In the genomic region with DNA sequence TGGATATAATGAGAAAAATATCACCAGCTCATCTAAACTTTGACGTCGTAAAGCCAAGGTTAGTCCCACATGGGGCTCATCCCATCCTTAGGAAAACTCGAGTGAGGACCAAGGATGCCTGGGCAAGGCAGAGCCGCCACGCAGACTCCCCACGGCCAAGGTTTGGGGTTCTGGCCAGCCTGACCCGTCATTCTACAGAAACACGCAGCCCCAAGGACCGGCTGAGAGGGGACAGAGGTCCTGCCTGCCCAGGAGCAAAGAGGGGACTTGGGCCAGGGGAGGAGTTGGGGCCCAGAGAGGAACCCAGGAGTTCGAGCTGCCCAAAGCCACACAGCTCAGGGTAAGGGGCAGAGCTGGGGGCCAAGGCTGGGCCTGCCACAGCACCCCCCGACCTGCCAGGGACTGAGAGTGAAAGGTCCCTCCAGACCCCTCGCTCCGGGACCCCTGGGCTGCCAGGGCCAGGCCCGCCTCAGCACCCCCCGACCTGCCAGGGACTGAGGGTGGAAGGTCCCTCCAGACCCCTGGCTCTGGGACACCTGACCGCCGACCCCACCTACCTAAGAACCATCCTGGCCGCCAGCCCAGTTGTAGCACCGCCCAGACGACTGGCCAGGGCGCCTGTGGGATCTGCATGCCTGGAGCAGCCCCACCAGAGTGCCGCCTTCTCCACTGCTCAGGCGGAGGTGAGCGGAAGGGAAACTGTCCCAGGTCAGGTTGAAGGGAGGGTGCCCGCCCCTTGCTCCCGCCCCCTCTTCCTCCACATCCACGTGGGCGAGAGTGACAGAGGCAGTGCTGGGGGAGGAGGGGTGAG, we compare ENCODE assay signal across 8 cellular contexts. TPM values are rescaled to one million over a fixed set of nuclear protein-coding genes. Genes with fewer than 3 reads are reported as not detected.
DNase-seq lines count a peak whose midpoint lies in the region; ATAC-seq and TF ChIP-seq lines count a peak whose summit lies in the region.

PDCD1 (minus strand) TSS at position 689 of the 811 bp plus-strand sequence; CDS start at position 633, 56 bp downstream.

- peak; percentile 45 for ATAC-seq in activated T-helper 17 cell treated with anti-CD3 and anti-CD28 coated beads, Interleukin-2, amount 50 U/mL, for 72 hours (replicated peaks)

- peak; percentile 55 for DNase-seq in HK-2 (ENCODE audit: unreplicated experiment)
- DNase-seq in immature natural killer cell, result no peak
- peak; percentile 47 to 79 (median 59) for DNase-seq in stimulated activated CD4-positive, alpha-beta T cell treated with anti-CD3 and anti-CD28 coated beads, TNF-alpha, amount 100 ng/mL, for 48 hours (ENCODE audit: low read depth in 3 of 3)
- DNase-seq in osteocyte (ENCODE audit: extremely low spot score, unreplicated experiment), result no peak
- no peak for DNase-seq in retina
- no peak for DNase-seq in NCI-H1436 treated with DMSO at 0.1 percent for 48 hours (lab: John Stamatoyannopoulos, UW)

- no peaks in the 10 kb centered on the region for H3K27me3 Mint-ChIP-seq in activated T-helper 17 cell treated with anti-CD3 and anti-CD28 coated beads, Interleukin-2, amount 50 U/mL, for 72 hours
- H3K27me3 Mint-ChIP-seq in immature natural killer cell (ENCODE audit: low read depth in 3 of 3) (peaks cover 1 to 12% (median 2%) of the 10 kb centered on the region in 3 donors), osteocyte (ENCODE audit: unreplicated experiment) (peaks cover 4% of the 10 kb centered on the region)

- TF ChIP-seq CTCF in osteocyte (IDR thresholded peaks at IDR 0.05), result no peak

- H3K36me3 Mint-ChIP-seq in activated T-helper 17 cell treated with anti-CD3 and anti-CD28 coated beads, Interleukin-2, amount 50 U/mL, for 72 hours (ENCODE audit: low read depth), result peaks cover 55% of the 10 kb centered on the region
- H3K36me3 Mint-ChIP-seq in immature natural killer cell (no peaks in the 10 kb centered on the region), osteocyte (ENCODE audit: unreplicated experiment) (no peaks in the 10 kb centered on the region)

- peak within 1 kb of the TSS; percentile 56 for H3K4me3 Mint-ChIP-seq in activated T-helper 17 cell treated with anti-CD3 and anti-CD28 coated beads, Interleukin-2, amount 50 U/mL, for 72 hours
- H3K4me3 Mint-ChIP-seq in immature natural killer cell, result peak within 1 kb of the TSS in 3 of 5 donors; percentile 52 to 80 (median 63)
- no peak within 1 kb of the TSS for H3K4me3 Mint-ChIP-seq in osteocyte (ENCODE audit: unreplicated experiment)

- H3K27ac Mint-ChIP-seq in activated T-helper 17 cell treated with anti-CD3 and anti-CD28 coated beads, Interleukin-2, amount 50 U/mL, for 72 hours, result peak within 1 kb of the TSS; percentile 94
- H3K27ac Mint-ChIP-seq in immature natural killer cell (peak within 1 kb of the TSS in 4 of 6 donors; percentile 49 to 94 (median 62)), osteocyte (ENCODE audit: unreplicated experiment) (no peak within 1 kb of the TSS)

- H3K4me1 Mint-ChIP-seq in activated T-helper 17 cell treated with anti-CD3 and anti-CD28 coated beads, Interleukin-2, amount 50 U/mL, for 72 hours, result peaks cover 31% of the 10 kb centered on the region
- peaks cover 10 to 18% of the 10 kb centered on the region in 2 donors for H3K4me1 Mint-ChIP-seq in immature natural killer cell
- H3K4me1 Mint-ChIP-seq in osteocyte (ENCODE audit: unreplicated experiment), result peaks cover 1% of the 10 kb centered on the region

- peak; percentile 93 for TF ChIP-seq POLR2A in GM18526 (IDR thresholded peaks at IDR 0.05; ENCODE audit: extremely low read depth, insufficient read length)

- peaks cover 9% of the 10 kb centered on the region for H3K9me3 Mint-ChIP-seq in activated T-helper 17 cell treated with anti-CD3 and anti-CD28 coated beads, Interleukin-2, amount 50 U/mL, for 72 hours
- H3K9me3 Mint-ChIP-seq in immature natural killer cell (no peaks in the 10 kb centered on the region), osteocyte (ENCODE audit: unreplicated experiment) (no peaks in the 10 kb centered on the region)

RNA-seq across cellular contexts. Expression of gene PDCD1, which starts in this region (rescaled TPM):
- 10 to 100 TPM; 13.1 to 77.6 TPM for total RNA-seq in activated T-helper 17 cell treated with anti-CD3 and anti-CD28 coated beads, Interleukin-2, amount 50 U/mL, for 72 hours
- polyA plus RNA-seq in immature natural killer cell, result 1 to 10 TPM in 1 of 3 donors, not detected in 2; 3.3 TPM
- total RNA-seq in osteocyte, result not detected in 2 replicates

Comparison
In these comparisons a context has a peak if more than half of its experiments do, and no peak if none do; other contexts are left out.
1. RNA of gene PDCD1 (total RNA-seq): 13.1 to 77.6 TPM in activated T-helper 17 cell treated with anti-CD3 and anti-CD28 coated beads, Interleukin-2, amount 50 U/mL, for 72 hours; not detected in osteocyte; every median in the first group is over 10 times any median in the second.
2. DNase-seq: peak in HK-2 (single experiment) and stimulated activated CD4-positive, alpha-beta T cell treated with anti-CD3 and anti-CD28 coated beads, TNF-alpha, amount 100 ng/mL, for 48 hours (3 of 3); none in immature natural killer cell (0 of 3), osteocyte (single experiment), retina (single experiment) and NCI-H1436 treated with DMSO at 0.1 percent for 48 hours (single experiment).